In genomic region chr22:44448271-44448780, GRCh38 we compare ENCODE assay signal across 9 cellular contexts. TPM values are rescaled to one million over a fixed set of nuclear protein-coding genes. Genes with fewer than 3 reads are reported as not detected.
DNase-seq lines count a peak whose midpoint lies in the region; ATAC-seq, FAIRE-seq and TF ChIP-seq lines count a peak whose summit lies in the region.
"Had no signal": no experiment of that assay in that cellular context is flagged by ENCODE, and none has a peak within 500 bp of the region (broad histone marks: within the 10 kb centered on the region; RNA-seq: fewer than 3 reads in every experiment).

No MANE protein-coding gene starts in this region.

- H2BK5ac ChIP-seq in mesenchymal stem cell (ENCODE audit: low read depth, low read length, poor library complexity, severe bottlenecking): no peak overlapping the region

- peaks cover 0 to 11% (median 5%) of the 10 kb centered on the region in 8 donors for H3K9me3 Mint-ChIP-seq in CD4-positive, alpha-beta memory T cell

- H3K4me2 ChIP-seq in A549 (peak overlapping the region; percentile 61), mesenchymal stem cell (ENCODE audit: low read length, poor library complexity, severe bottlenecking) (peak overlapping the region; percentile 1)

- 0 out of 5 replicates have a peak, but pooled peaks of 1 of the 2 experiments have one; percentile 54 for TF ChIP-seq EP300 in A549 (IDR thresholded peaks at IDR 0.05)

- no peaks in the 10 kb centered on the region for H3K36me3 ChIP-seq in mesenchymal stem cell (ENCODE audit: control insufficient read depth in 1 of 2, insufficient read depth in 2 of 2, low read depth in 1 of 2, low read length in 2 of 2)
- H3K36me3 ChIP-seq in CD4-positive, alpha-beta memory T cell (ENCODE audit: insufficient read depth, low read length): no peaks in the 10 kb centered on the region

- CTCF ChIA-PET in A549 (lab: Yijun Ruan, JAX): interaction anchor here (1.7 kb wide), 1 partner anchor 455 kb away, joined by 3 read pairs; no protein-coding TSS in a partner anchor
- CTCF ChIA-PET in CD4-positive, alpha-beta memory T cell (lab: Charles Lee; ENCODE audit: partially characterized antibody): no interaction called here

- no peak overlapping the region for H3K14ac ChIP-seq in mesenchymal stem cell (ENCODE audit: low read length in 2 of 2)

- TF ChIP-seq POLR2A in A549 (IDR thresholded peaks at IDR 0.05; ENCODE audit: low read length): no peak

- H3K27ac Mint-ChIP-seq in CD4-positive, alpha-beta memory T cell: no peak overlapping the region

- no peak overlapping the region for H4K91ac ChIP-seq in mesenchymal stem cell (ENCODE audit: low read length)

- H3K4me3 Mint-ChIP-seq in CD4-positive, alpha-beta memory T cell: no peak overlapping the region

- H3K9me3 ChIP-seq in A549 (peaks cover 9% of the 10 kb centered on the region; the same call in 2 of the 3 replicates), mesenchymal stem cell (ENCODE audit: control insufficient read depth, low read length) (peaks cover 9% of the 10 kb centered on the region)
- H3K9me3 ChIP-seq in CD4-positive, alpha-beta memory T cell (ENCODE audit: control insufficient read depth in 1 of 2, low read length in 2 of 2): no peaks in the 10 kb centered on the region

- no peak overlapping the region for H3K23ac ChIP-seq in mesenchymal stem cell (ENCODE audit: low read length in 2 of 2)

- no peaks in the 10 kb centered on the region for H3K27me3 Mint-ChIP-seq in CD4-positive, alpha-beta memory T cell

- no peak overlapping the region for H4K8ac ChIP-seq in mesenchymal stem cell (ENCODE audit: low read length)

- no peak overlapping the region for H3K4ac ChIP-seq in mesenchymal stem cell (ENCODE audit: low read depth in 1 of 2, low read length in 2 of 2)

- no peak overlapping the region for H2AK5ac ChIP-seq in mesenchymal stem cell (ENCODE audit: low read length, severe bottlenecking)

- peak; percentile 58 to 83 for DNase-seq in A549 (ENCODE audit: low read depth in 1 of 2, low spot score in 1 of 2)
- DNase-seq in HT1080 (ENCODE audit: low read depth): peak; percentile 85
- peak; percentile 47 for DNase-seq in brain pericyte (ENCODE audit: low read depth, low spot score)
- peak; percentile 89 for DNase-seq in mesenchymal stem cell
- no peak for DNase-seq in NCI-H82 treated with DMSO at 0.1 percent for 48 hours (lab: John Stamatoyannopoulos, UW; ENCODE audit: unreplicated experiment)
- DNase-seq in CD4-positive, alpha-beta memory T cell: no peak
- no peak for DNase-seq in KBM-7
- no peak for DNase-seq in activated naive CD4-positive, alpha-beta T cell treated with Interleukin-2 at 50 U/mL for 16 hours
- DNase-seq: activated CD4-positive, CD25-positive, alpha-beta regulatory T cell treated with anti-CD3 and anti-CD28 coated beads, Interleukin-2, amount 50 U/mL, for 72 hours had no signal

- peaks cover 0 to 34% of the 10 kb centered on the region in 2 experiments for H3K27me3 ChIP-seq in mesenchymal stem cell (ENCODE audit: control insufficient read depth in 1 of 2, insufficient read depth in 1 of 2, low read length in 2 of 2)
- no peaks in the 10 kb centered on the region for H3K27me3 ChIP-seq in CD4-positive, alpha-beta memory T cell (ENCODE audit: insufficient read depth, low read length)

- 0% methylated on average over 8 of the region's 14 CpGs for WGBS in A549 (ENCODE audit: missing lambda C conversion rate)
- 61% methylated on average over 14 of the region's 14 CpGs for WGBS in mesenchymal stem cell

- POLR2A ChIA-PET in A549 (lab: Yijun Ruan, JAX): interaction anchor here (0.6 to 2.1 kb wide), 2 partner anchors 88 to 324 kb away, joined by 5 to 8 read pairs; no protein-coding TSS in a partner anchor
- POLR2A ChIA-PET in CD4-positive, alpha-beta memory T cell (lab: Charles Lee; ENCODE audit: partially characterized antibody): interaction anchor here (0.6 kb wide), 1 partner anchor 34 kb away, joined by 3 read pairs; no protein-coding TSS in a partner anchor

- peak overlapping the region; percentile 82 to 85 for H3K27ac ChIP-seq in A549
- H3K27ac ChIP-seq in mesenchymal stem cell (ENCODE audit: low read length, poor library complexity, severe bottlenecking): peak overlapping the region; percentile 70
- H3K27ac ChIP-seq in CD4-positive, alpha-beta memory T cell (ENCODE audit: low read depth, low read length): no peak overlapping the region

- H3K79me1 ChIP-seq in mesenchymal stem cell (replicated peaks; ENCODE audit: low read length, poor library complexity, severe bottlenecking): no peaks in the 10 kb centered on the region

- H3K18ac ChIP-seq in mesenchymal stem cell (ENCODE audit: low read depth in 1 of 2, low read length in 2 of 2): no peak overlapping the region

- H3K36me3 Mint-ChIP-seq in CD4-positive, alpha-beta memory T cell: peaks cover 0 to 5% of the 10 kb centered on the region in 2 donors

- no peak for TF ChIP-seq CTCF in A549 (IDR thresholded peaks at IDR 0.05)

- no peak overlapping the region for H3K4me3 ChIP-seq in A549
- H3K4me3 ChIP-seq in mesenchymal stem cell (ENCODE audit: insufficient read depth in 1 of 2, low read depth in 1 of 2, low read length in 2 of 2): no peak overlapping the region
- H3K4me3 ChIP-seq in CD4-positive, alpha-beta memory T cell (ENCODE audit: low read length in 2 of 2): no peak overlapping the region

- peak overlapping the region; percentile 58 for H3K9ac ChIP-seq in mesenchymal stem cell (ENCODE audit: low read length)

- H3K4me1 ChIP-seq in A549 (peaks cover 25% of the 10 kb centered on the region), mesenchymal stem cell (ENCODE audit: control insufficient read depth, insufficient read depth, low read depth, low read length) (peaks cover 30% of the 10 kb centered on the region)
- peaks cover 8% of the 10 kb centered on the region for H3K4me1 ChIP-seq in CD4-positive, alpha-beta memory T cell (ENCODE audit: insufficient read depth, low read length)

- intact Hi-C loops in CD4-positive, alpha-beta memory T cell (cut with micrococcal nuclease): no loop called here

- peak; percentile 81 to 89 for ATAC-seq in A549

- H2AFZ ChIP-seq in mesenchymal stem cell (ENCODE audit: low read depth, low read length): no peak overlapping the region

- no peak overlapping the region for H2BK12ac ChIP-seq in mesenchymal stem cell (ENCODE audit: low read length in 2 of 2)

- in situ Hi-C loops in KBM-7 (cut with MboI; ENCODE audit: low pct_unique_long_range_greater_than_20kb, low sequenced_read_pairs): no loop called here

- no peak overlapping the region for H2BK15ac ChIP-seq in mesenchymal stem cell (ENCODE audit: low read depth, poor library complexity, severe bottlenecking)

- no peak overlapping the region for H2BK120ac ChIP-seq in mesenchymal stem cell (ENCODE audit: low read depth, low read length)

- peak; percentile 36 for FAIRE-seq in A549 (lab: Jason Lieb, UNC)

- peaks cover 0 to 9% (median 3%) of the 10 kb centered on the region in 4 donors for H3K4me1 Mint-ChIP-seq in CD4-positive, alpha-beta memory T cell

- 0 out of 5 replicates have a peak, but pooled peaks have one; percentile 8 to 13 for TF ChIP-seq RAD21 in A549 (conservative IDR thresholded peaks at IDR 0.05 in 1 of 2, IDR thresholded peaks at IDR 0.05 in 1 of 2)

TF ChIP-seq in A549, 52 proteins besides CTCF, POLR2A, EP300 and RAD21 (continues in another document):
- TF ChIP-seq JUNB (IDR thresholded peaks at IDR 0.05) (0 out of 2 replicates have a peak, but pooled peaks have one; percentile 58), CHD4 (IDR thresholded peaks at IDR 0.05; ENCODE audit: borderline replicate concordance) (no peak), RFX5 (IDR thresholded peaks at IDR 0.05) (no peak), FOSL2 (IDR thresholded peaks at IDR 0.05) (peak; percentile 47; the same call in 1 of the 2 replicates), FOSL2 (CRISPR knock-in tag; IDR thresholded peaks at IDR 0.05) (peak; percentile 70), MAFK (IDR thresholded peaks at IDR 0.05; ENCODE audit: partially characterized antibody) (no peak), E2F6 (IDR thresholded peaks at IDR 0.05; ENCODE audit: borderline replicate concordance, low read depth) (no peak), MAX (IDR thresholded peaks at IDR 0.05) (peak; percentile 64), MYC (IDR thresholded peaks at IDR 0.05; ENCODE audit: borderline replicate concordance, low read length) (0 out of 2 replicates have a peak, but pooled peaks have one; percentile 36), BCL3 (IDR thresholded peaks at IDR 0.05) (0 out of 3 replicates have a peak, but pooled peaks have one; percentile 36), RARB (CRISPR knock-in tag; IDR thresholded peaks at IDR 0.05) (no peak)

RNA-seq across cellular contexts. Expression of gene RTL6, which starts 49.7 kb away (rescaled TPM):
- polyA plus RNA-seq in A549 (2011; rRNA removed) (10.8 and 13.5 TPM in 2 replicates), A549 (2017; fragmentation: RNase III; extraction: RNeasy Plus Mini Kit Qiagen cat#74134 plus additional on column Dnase treatment) (18.2 to 19.5 TPM (median 18.9 TPM) in 3 replicates)
- 9.7 and 13.0 TPM in 2 replicates for polyA plus RNA-seq in A549 (2012; cell fraction: cytosol; rRNA removed)
- polyA plus RNA-seq in A549 (2012; cell fraction: nucleus; rRNA removed): 9.9 and 10.5 TPM in 2 replicates
- polyA minus RNA-seq in A549 (2011; rRNA and poly(A)+ RNA removed): 27.6 and 29.8 TPM in 2 replicates
- total RNA-seq in HT1080 (2014; rRNA removed; shearing (Covaris generic)): 12.7 and 14.4 TPM in 2 replicates
- 14.7 and 15.8 TPM in 2 replicates for polyA plus RNA-seq in HT1080 (2015; cell fraction: cytosol; rRNA removed)
- polyA plus RNA-seq in HT1080 (2015; cell fraction: nucleus; rRNA removed): 11.2 and 11.4 TPM in 2 replicates
- 10.6 TPM for polyA plus RNA-seq in mesenchymal stem cell (2013, experiment 1 of 2)
- 10.7 TPM for polyA plus RNA-seq in mesenchymal stem cell (2013, experiment 2 of 2)
- total RNA-seq in CD4-positive, alpha-beta memory T cell: 10 to 100 TPM; 22.3 to 25.2 TPM
- polyA plus RNA-seq in CD4-positive, alpha-beta memory T cell: 10 to 100 TPM in 1 of 2 donors, 1 to 10 TPM in 1; 4.3 to 11.9 TPM

Comparison
In these comparisons a context has a peak if more than half of its experiments do, and no peak if none do; other contexts are left out.
1. DNase-seq: peak in A549 (2 of 2), HT1080 (single experiment), brain pericyte (single experiment) and mesenchymal stem cell (single experiment); none in NCI-H82 treated with DMSO at 0.1 percent for 48 hours (single experiment), CD4-positive, alpha-beta memory T cell (0 of 5), KBM-7 (single experiment) and activated naive CD4-positive, alpha-beta T cell treated with Interleukin-2 at 50 U/mL for 16 hours (single experiment).